In the genomic region with DNA sequence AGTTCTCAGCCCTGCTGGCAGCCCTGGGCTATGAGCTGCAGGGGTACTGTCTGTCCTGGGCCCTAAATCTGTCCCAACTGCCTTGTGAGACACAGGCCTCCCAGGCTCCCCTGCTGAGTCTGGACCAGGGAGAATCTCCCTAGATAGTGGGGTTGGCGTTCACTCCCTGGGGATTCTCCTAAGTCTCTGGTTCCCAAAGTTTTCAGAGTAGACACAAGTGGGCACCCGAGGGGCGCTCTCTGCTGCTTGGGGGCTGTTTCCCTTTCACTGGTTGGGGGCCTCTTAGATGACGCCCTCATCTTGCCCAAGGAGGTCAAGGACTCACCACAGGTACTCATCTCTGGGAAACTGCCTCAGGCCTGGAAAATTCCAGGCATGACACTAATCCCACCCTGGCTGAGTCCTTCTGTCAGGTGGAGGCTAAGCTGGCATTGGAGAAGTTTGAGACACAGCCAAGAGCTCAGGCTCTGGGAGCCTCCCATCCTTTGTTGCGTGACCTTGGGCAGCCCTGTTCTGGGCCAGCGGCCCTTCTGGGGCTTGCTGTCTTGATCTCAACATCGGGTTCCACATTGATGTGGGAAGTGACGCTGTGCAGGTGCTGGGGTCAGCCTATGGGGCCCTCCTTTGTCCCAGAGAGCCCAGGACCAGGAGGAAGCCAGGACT, we compare ENCODE assay signal across 12 cellular contexts. TPM values are rescaled to one million over a fixed set of nuclear protein-coding genes. Genes with fewer than 3 reads are reported as not detected.
A peak's percentile ranks its signal among the peaks of the same experiment; 100 is the strongest.
DNase-seq lines count a peak whose midpoint lies in the region; ATAC-seq and TF ChIP-seq lines count a peak whose summit lies in the region.
"Had no signal": no experiment of that assay in that cellular context is flagged by ENCODE, and none has a peak within 500 bp of the region (broad histone marks: within the 10 kb centered on the region; RNA-seq: fewer than 3 reads in every experiment).

No MANE protein-coding gene starts in this region.

- no peaks in the 10 kb centered on the region for H3K9me3 Mint-ChIP-seq in MCF 10A (ENCODE audit: unreplicated experiment)
- H3K9me3 Mint-ChIP-seq in central memory CD8-positive, alpha-beta T cell = no peaks in the 10 kb centered on the region
- H3K9me3 Mint-ChIP-seq in stimulated activated naive B cell treated with anti-CD40 and anti-IgM and Interleukin-4, amounts not matched to agents 10 μg/mL and 1 μg/mL and 100 μg/mL, for 72 hours = no peaks in the 10 kb centered on the region

- no peak overlapping the region for H3K4me3 ChIP-seq in breast epithelium
- no peak overlapping the region for H3K4me3 ChIP-seq in NB4 (ENCODE audit: low read depth, low read length)
- H3K4me3 ChIP-seq in lower leg skin (ENCODE audit: low read depth, poor library complexity, severe bottlenecking) = no peak overlapping the region
- H3K4me3 ChIP-seq: prostate gland had no signal

- no peaks in the 10 kb centered on the region for H3K9me3 ChIP-seq in breast epithelium
- H3K9me3 ChIP-seq: prostate gland had no signal

- POLR2A ChIA-PET in MCF 10A (lab: Yijun Ruan, JAX) = interaction anchor here (0.6 to 3.8 kb wide), 4 partner anchors 42 to 75 kb away, joined by 3 to 82 read pairs (median 4); partner anchors contain the start of gene CCDC124

- H3K27me3 Mint-ChIP-seq in MCF 10A (ENCODE audit: insufficient read depth, unreplicated experiment) = no peaks in the 10 kb centered on the region
- no peaks in the 10 kb centered on the region for H3K27me3 Mint-ChIP-seq in central memory CD8-positive, alpha-beta T cell
- no peaks in the 10 kb centered on the region for H3K27me3 Mint-ChIP-seq in stimulated activated naive B cell treated with anti-CD40 and anti-IgM and Interleukin-4, amounts not matched to agents 10 μg/mL and 1 μg/mL and 100 μg/mL, for 72 hours

- BruUV-seq in MCF 10A (replicated peaks; lab: Mats Ljungman, UMichigan) = no TSS peak

- intact Hi-C loops in MCF 10A (cut with micrococcal nuclease) = no loop called here
- intact Hi-C loops in breast epithelium (cut with DNase I; ENCODE audit: low total_unique reads) = no loop called here
- intact Hi-C loops in lower leg skin (cut with DNase I; ENCODE audit: low total_unique reads) = loop anchor here (5.0 kb wide), 1 partner anchor 69 kb away; the partner anchor contains the start of gene CCDC124
- intact Hi-C loops in sciatic nerve (cut with DNase I) = no loop called here

- 75 to 89% methylated on average over 6 to 8 of the region's 8 CpGs for WGBS in lower leg skin, 2 donors

- H3K4me3 Mint-ChIP-seq in MCF 10A (ENCODE audit: unreplicated experiment) = no peak overlapping the region
- H3K4me3 Mint-ChIP-seq in central memory CD8-positive, alpha-beta T cell = no peak overlapping the region
- H3K4me3 Mint-ChIP-seq in stimulated activated naive B cell treated with anti-CD40 and anti-IgM and Interleukin-4, amounts not matched to agents 10 μg/mL and 1 μg/mL and 100 μg/mL, for 72 hours = peak overlapping the region; percentile 8 to 45

- peaks cover 5 to 10% of the 10 kb centered on the region in 2 donors for H3K4me1 ChIP-seq in breast epithelium

- CTCF ChIA-PET in MCF 10A (lab: Yijun Ruan, JAX) = interaction anchor here (0.7 to 2.5 kb wide), 4 partner anchors 9 to 240 kb away, joined by 3 to 17 read pairs (median 6); partner anchors contain the start of gene CCDC124

- TF ChIP-seq POLR2A in breast epithelium (IDR thresholded peaks at IDR 0.05) = no peak
- TF ChIP-seq POLR2A in NB4 (IDR thresholded peaks at IDR 0.05; ENCODE audit: extremely low read depth, insufficient read length) = peak; percentile 11
- TF ChIP-seq POLR2A in lower leg skin (IDR thresholded peaks at IDR 0.05) = no peak

- peak overlapping the region; percentile 31 for H3K27ac Mint-ChIP-seq in MCF 10A (ENCODE audit: low read depth, unreplicated experiment)
- H3K27ac Mint-ChIP-seq in central memory CD8-positive, alpha-beta T cell (ENCODE audit: low read depth) = peak overlapping the region; percentile 78
- peak overlapping the region; percentile 100 for H3K27ac Mint-ChIP-seq in stimulated activated naive B cell treated with anti-CD40 and anti-IgM and Interleukin-4, amounts not matched to agents 10 μg/mL and 1 μg/mL and 100 μg/mL, for 72 hours

- H3K27me3 ChIP-seq in breast epithelium = no peaks in the 10 kb centered on the region

- DNase-seq in MCF 10A (ENCODE audit: unreplicated experiment) (peak; percentile 91), breast epithelium (ENCODE audit: low spot score in 2 of 2) (no peak), NB4 (ENCODE audit: low read depth) (no peak), lower leg skin (ENCODE audit: low spot score in 2 of 2) (no peak), sciatic nerve (ENCODE audit: low spot score) (no peak), germinal center (ENCODE audit: low spot score) (no peak)
- no peak for DNase-seq in central memory CD8-positive, alpha-beta T cell (ENCODE audit: low spot score in 2 of 2)
- DNase-seq in stimulated activated naive B cell treated with anti-CD40 and anti-IgM and Interleukin-4, amounts not matched to agents 10 μg/mL and 1 μg/mL and 100 μg/mL, for 72 hours = no peak
- DNase-seq: glutamatergic neuron, IMR-90 had no signal

- no peak for ATAC-seq in central memory CD8-positive, alpha-beta T cell (replicated peaks; ENCODE audit: extremely low read depth, poor library complexity, severe bottlenecking)
- ATAC-seq in stimulated activated naive B cell treated with anti-CD40 and anti-IgM and Interleukin-4, amounts not matched to agents 10 μg/mL and 1 μg/mL and 100 μg/mL, for 72 hours (replicated peaks) = no peak
- no peak for ATAC-seq in sciatic nerve

- H3K36me3 Mint-ChIP-seq in MCF 10A (ENCODE audit: insufficient read depth, unreplicated experiment) = peaks cover 76% of the 10 kb centered on the region
- peaks cover 46% of the 10 kb centered on the region for H3K36me3 Mint-ChIP-seq in central memory CD8-positive, alpha-beta T cell (ENCODE audit: insufficient read depth)
- peaks cover 42 to 70% of the 10 kb centered on the region in 2 donors for H3K36me3 Mint-ChIP-seq in stimulated activated naive B cell treated with anti-CD40 and anti-IgM and Interleukin-4, amounts not matched to agents 10 μg/mL and 1 μg/mL and 100 μg/mL, for 72 hours

- TF ChIP-seq CTCF in MCF 10A (IDR thresholded peaks at IDR 0.05; ENCODE audit: unreplicated experiment) (no peak), breast epithelium (IDR thresholded peaks at IDR 0.05) (no peak), NB4 (IDR thresholded peaks at IDR 0.05; ENCODE audit: low read depth, low read length) (no peak), lower leg skin (IDR thresholded peaks at IDR 0.05) (no peak)

- peak overlapping the region in 1 of 2 donors; percentile 58 for H3K27ac ChIP-seq in breast epithelium
- H3K27ac ChIP-seq: prostate gland had no signal

- peaks cover 4% of the 10 kb centered on the region for H3K36me3 ChIP-seq in breast epithelium

- H3K4me1 Mint-ChIP-seq in MCF 10A (ENCODE audit: insufficient read depth, unreplicated experiment) = peaks cover 28% of the 10 kb centered on the region
- peaks cover 38% of the 10 kb centered on the region for H3K4me1 Mint-ChIP-seq in central memory CD8-positive, alpha-beta T cell
- peaks cover 31 to 45% of the 10 kb centered on the region in 2 donors for H3K4me1 Mint-ChIP-seq in stimulated activated naive B cell treated with anti-CD40 and anti-IgM and Interleukin-4, amounts not matched to agents 10 μg/mL and 1 μg/mL and 100 μg/mL, for 72 hours

RNA-seq across cellular contexts. Expression of gene RPL18A, which starts 3.9 kb away (rescaled TPM):
- total RNA-seq in MCF 10A (2022) (3,250 and 3,372 TPM in 2 replicates), breast epithelium (1,000 to 10,000 TPM; 1,333 to 1,973 (median 1,587) TPM), lower leg skin (1,000 to 10,000 TPM; 2,094 to 3,301 (median 2,396) TPM), sciatic nerve (1,112 TPM)

RNA-seq across cellular contexts. Expression of gene SLC5A5, which starts 8.1 kb away (rescaled TPM):
- total RNA-seq in MCF 10A (2022) = not detected in 2 replicates
- not detected for total RNA-seq in breast epithelium
- not detected for total RNA-seq in lower leg skin
- total RNA-seq in sciatic nerve = not detected
- total RNA-seq: IMR-90 had no signal

RNA-seq across cellular contexts. Expression of gene JAK3, which starts 15.9 kb away (rescaled TPM):
- total RNA-seq in MCF 10A (2022) (not detected in 2 replicates), breast epithelium (10 to 100 TPM in 1 of 3 donors, 1 to 10 TPM in 2; 2.8 to 13.1 (median 3.5) TPM), lower leg skin (1 to 10 TPM; 2.1 to 4.0 (median 3.7) TPM), sciatic nerve (18.4 TPM)

RNA-seq across cellular contexts. Expression of gene INSL3, which starts 42.3 kb away (rescaled TPM):
- not detected in 2 replicates for total RNA-seq in MCF 10A (2022)
- total RNA-seq in breast epithelium = under 1 TPM in 1 of 3 donors, not detected in 2; 0.66 TPM
- total RNA-seq in lower leg skin = not detected
- not detected for total RNA-seq in sciatic nerve
- total RNA-seq: IMR-90, liver had no signal

Comparison
In these comparisons a context has a peak if more than half of its experiments do, and no peak if none do; other contexts are left out.
1. H3K27ac Mint-ChIP-seq: peak in every context shown above with its lines; median percentile 100 in stimulated activated naive B cell treated with anti-CD40 and anti-IgM and Interleukin-4, amounts not matched to agents 10 μg/mL and 1 μg/mL and 100 μg/mL, for 72 hours; 78 in central memory CD8-positive, alpha-beta T cell; 31 in MCF 10A.
2. H3K4me3 Mint-ChIP-seq: peak in stimulated activated naive B cell treated with anti-CD40 and anti-IgM and Interleukin-4, amounts not matched to agents 10 μg/mL and 1 μg/mL and 100 μg/mL, for 72 hours (2 of 2); none in MCF 10A (single experiment) and central memory CD8-positive, alpha-beta T cell (single experiment).